9 cellular contexts compared by ENCODE assay signal in the genomic region with DNA sequence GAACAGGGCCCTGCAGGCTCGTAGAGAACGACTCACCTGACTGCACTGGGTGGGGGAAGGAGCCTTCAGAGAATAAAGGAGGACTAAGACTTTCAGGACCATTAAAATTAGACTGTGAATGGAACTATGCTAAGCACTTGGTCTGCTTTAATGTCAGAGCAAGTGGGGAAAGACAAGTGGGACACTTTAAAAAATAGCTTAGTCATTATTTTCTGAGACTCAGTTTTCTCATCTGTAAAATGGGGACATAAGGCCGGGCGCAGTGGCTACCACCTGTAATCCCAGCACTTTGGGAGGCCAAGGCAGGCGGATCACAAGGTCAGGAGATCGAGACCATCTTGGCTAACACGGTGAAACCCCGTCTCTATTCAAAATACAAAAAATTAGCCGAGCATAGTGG. TPM values are rescaled to one million over a fixed set of nuclear protein-coding genes. Genes with fewer than 3 reads are reported as not detected.
"Had no signal": no experiment of that assay in that cellular context is flagged by ENCODE, and none has a peak within 500 bp of the region (broad histone marks: within the 10 kb centered on the region; RNA-seq: fewer than 3 reads in every experiment).

No MANE protein-coding gene starts in this region.

- DNase-seq: Karpas-422, Kasumi-1, KBM-7, KG1 had no signal

- H3K4me2 ChIP-seq: KMS-11 had no signal

- H3K4me3 Mint-ChIP-seq: IgD-negative memory B cell had no signal

- H3K36me3 Mint-ChIP-seq: IgD-negative memory B cell had no signal

- FAIRE-seq: HTR-8/SVneo had no signal

- H3K9me3 Mint-ChIP-seq: IgD-negative memory B cell had no signal

- H3K27ac Mint-ChIP-seq: IgD-negative memory B cell had no signal

- H3K27ac ChIP-seq: HL-60, KMS-11 had no signal

- H3K4me1 Mint-ChIP-seq: IgD-negative memory B cell had no signal

- H3K9ac ChIP-seq: KMS-11 had no signal

RNA-seq across cellular contexts. Expression of a gene that starts 19.3 kb away (rescaled TPM):
- total RNA-seq: HT1080 had no signal
- polyA plus RNA-seq: IgD-negative memory B cell had no signal
